ENCODE assay signal across 19 cellular contexts in genomic region chr9:69564557-69564956, GRCh38.
DNase-seq lines count a peak whose midpoint lies in the region; ATAC-seq and TF ChIP-seq lines count a peak whose summit lies in the region.
"Had no signal": no experiment of that assay in that cellular context is flagged by ENCODE, and none has a peak within 500 bp of the region (broad histone marks: within the 10 kb centered on the region; RNA-seq: fewer than 3 reads in every experiment).

No MANE protein-coding gene starts in this region.

- H3K9me3 Mint-ChIP-seq in activated naive CD4-positive, alpha-beta T cell treated with anti-CD3 and anti-CD28 coated beads, Interleukin-2, amount 50 U/mL, for 72 hours: no peaks in the 10 kb centered on the region

- peak in 5 of 8 donors; percentile 20 to 55 (median 33) for ATAC-seq in heart right ventricle
- ATAC-seq in Right ventricle myocardium inferior: no peak
- no peak for ATAC-seq in activated naive CD4-positive, alpha-beta T cell treated with anti-CD3 and anti-CD28 coated beads, Interleukin-2, amount 50 U/mL, for 72 hours
- ATAC-seq in HG03469 (IDR thresholded peaks at IDR 0.05; ENCODE audit: unreplicated experiment): no peak
- ATAC-seq: A549 had no signal

- no peak for TF ChIP-seq CTCF in heart right ventricle (IDR thresholded peaks at IDR 0.05)
- TF ChIP-seq CTCF in LNCaP clone FGC (IDR thresholded peaks at IDR 0.05; ENCODE audit: control insufficient read depth, extremely low read depth, insufficient read depth): no peak

- no peaks in the 10 kb centered on the region for H3K9me3 ChIP-seq in heart right ventricle
- H3K9me3 ChIP-seq: A549, SK-N-SH had no signal

- H3K27ac ChIP-seq in heart right ventricle: no peak overlapping the region
- H3K27ac ChIP-seq: A549 had no signal

- H3K27me3 ChIP-seq in heart right ventricle: no peaks in the 10 kb centered on the region

- peaks cover 0 to 22% (median 13%) of the 10 kb centered on the region in 9 donors for H3K4me1 ChIP-seq in heart right ventricle
- H3K4me1 ChIP-seq: A549 had no signal

- H3K36me3 Mint-ChIP-seq in activated naive CD4-positive, alpha-beta T cell treated with anti-CD3 and anti-CD28 coated beads, Interleukin-2, amount 50 U/mL, for 72 hours: no peaks in the 10 kb centered on the region
- H3K36me3 Mint-ChIP-seq: CD8-positive, alpha-beta memory T cell had no signal

- no peaks in the 10 kb centered on the region for H3K36me3 ChIP-seq in heart right ventricle

- H3K4me3 ChIP-seq in heart right ventricle (no peak overlapping the region), LNCaP clone FGC (ENCODE audit: low read depth, low read length) (no peak overlapping the region)
- H3K4me3 ChIP-seq: A549 had no signal

- intact Hi-C loops in heart right ventricle (cut with DNase I): no loop called here
- intact Hi-C loops in Right ventricle myocardium inferior (cut with DNase I): no loop called here

- DNase-seq in heart right ventricle (no peak), Right ventricle myocardium inferior (ENCODE audit: missing footprints) (no peak), LNCaP clone FGC (ENCODE audit: low read depth) (peak; percentile 84), cerebellar cortex (ENCODE audit: low spot score) (peak; percentile 85), medulla oblongata (ENCODE audit: extremely low spot score) (peak; percentile 29)
- DNase-seq in activated naive CD4-positive, alpha-beta T cell treated with anti-CD3 and anti-CD28 coated beads, Interleukin-2, amount 50 U/mL, for 72 hours (ENCODE audit: low spot score in 2 of 2): no peak
- DNase-seq in stimulated activated naive CD4-positive, alpha-beta T cell treated with Interleukin-2 at 50 U/mL for 16 hours (lab: John Stamatoyannopoulos, UW): no peak
- DNase-seq: CD8-positive, alpha-beta memory T cell; DMS79; KG1; MV-4-11; NCI-H187; NCI-H345; NCI-H526 treated with DMSO at 0.1 percent for 48 hours; NK-92 treated with Interleukin-12 subunit alpha and Interleukin-12 subunit beta, amount 100 ng/mL, for 24 hours; SHP77 treated with DMSO at 0.1 percent for 48 hours; SK-N-SH had no signal

- 17 to 31% methylated on average over 1 of the region's 1 CpG for WGBS in heart right ventricle, 2 donors

- no peak overlapping the region for H3K27ac Mint-ChIP-seq in activated naive CD4-positive, alpha-beta T cell treated with anti-CD3 and anti-CD28 coated beads, Interleukin-2, amount 50 U/mL, for 72 hours
- H3K27ac Mint-ChIP-seq: CD8-positive, alpha-beta memory T cell had no signal

Comparison
In these comparisons a context has a peak if more than half of its experiments do, and no peak if none do; other contexts are left out.
1. ATAC-seq: peak in heart right ventricle (5 of 8); none in Right ventricle myocardium inferior (single experiment), activated naive CD4-positive, alpha-beta T cell treated with anti-CD3 and anti-CD28 coated beads, Interleukin-2, amount 50 U/mL, for 72 hours (0 of 2) and HG03469 (single experiment).
2. DNase-seq: peak in LNCaP clone FGC (single experiment), cerebellar cortex (single experiment) and medulla oblongata (single experiment); none in heart right ventricle (0 of 2), Right ventricle myocardium inferior (single experiment), activated naive CD4-positive, alpha-beta T cell treated with anti-CD3 and anti-CD28 coated beads, Interleukin-2, amount 50 U/mL, for 72 hours (0 of 2) and stimulated activated naive CD4-positive, alpha-beta T cell treated with Interleukin-2 at 50 U/mL for 16 hours (single experiment).